ENCODE assay signal across 8 cellular contexts in genomic region chr15:63610209-63610841, GRCh38. TPM values are rescaled to one million over a fixed set of nuclear protein-coding genes. Genes with fewer than 3 reads are reported as not detected.
DNase-seq lines count a peak whose midpoint lies in the region; ATAC-seq and TF ChIP-seq lines count a peak whose summit lies in the region.

No MANE protein-coding gene starts in this region.

- H3K36me3 ChIP-seq in MM.1S (replicated peaks; ENCODE audit: insufficient read depth, low read length): no peaks in the 10 kb centered on the region; the same call in 1 of the 2 replicates
- no peaks in the 10 kb centered on the region; the same call in 1 of the 2 replicates for H3K36me3 ChIP-seq in SJCRH30
- H3K36me3 ChIP-seq in tibial nerve: peaks cover 0 to 82% (median 0%) of the 10 kb centered on the region in 3 donors

- H3K4me1 ChIP-seq in MM.1S (ENCODE audit: low read length): peaks cover 9% of the 10 kb centered on the region
- peaks cover 19% of the 10 kb centered on the region for H3K4me1 ChIP-seq in SJCRH30
- peaks cover 0 to 32% (median 14%) of the 10 kb centered on the region in 4 donors for H3K4me1 ChIP-seq in tibial nerve

- peak overlapping the region; percentile 12; the same call in 1 of the 2 replicates for H3K4me2 ChIP-seq in MM.1S (ENCODE audit: low read depth, low read length)

- DNase-seq in COLO829 (ENCODE audit: low spot score): peak; percentile 63
- DNase-seq in MM.1S: peak; percentile 90
- DNase-seq in SJCRH30: peak; percentile 86 to 96
- DNase-seq in globus pallidus (ENCODE audit: low spot score): peak; percentile 88
- DNase-seq in osteocyte (ENCODE audit: extremely low spot score, unreplicated experiment): peak; percentile 83
- peak; percentile 67 to 80 for DNase-seq in tibial nerve (ENCODE audit: low spot score in 2 of 2)

- peaks cover 7% of the 10 kb centered on the region for H3K36me3 Mint-ChIP-seq in activated naive CD4-positive, alpha-beta T cell treated with anti-CD3 and anti-CD28 coated beads, Interleukin-2, amount 50 U/mL, for 24 hours
- H3K36me3 Mint-ChIP-seq in osteocyte (ENCODE audit: unreplicated experiment): peaks cover 33% of the 10 kb centered on the region

- no peaks in the 10 kb centered on the region for H3K27me3 ChIP-seq in MM.1S (replicated peaks; ENCODE audit: insufficient read depth, low read length)
- no peaks in the 10 kb centered on the region for H3K27me3 ChIP-seq in SJCRH30
- no peaks in the 10 kb centered on the region for H3K27me3 ChIP-seq in tibial nerve

- 1 to 2% methylated on average over 6 of the region's 6 CpGs for WGBS in tibial nerve, 2 donors

- TF ChIP-seq EP300 in tibial nerve (IDR thresholded peaks at IDR 0.05): peak in 1 of 2 donors; percentile 12

- H3K9me2 ChIP-seq in MM.1S (replicated peaks; ENCODE audit: insufficient read depth, low read length): no peaks in the 10 kb centered on the region

- H4K20me1 ChIP-seq in MM.1S (ENCODE audit: insufficient read depth, low read length): no peaks in the 10 kb centered on the region

- H3K9me3 Mint-ChIP-seq in activated naive CD4-positive, alpha-beta T cell treated with anti-CD3 and anti-CD28 coated beads, Interleukin-2, amount 50 U/mL, for 24 hours: no peaks in the 10 kb centered on the region
- H3K9me3 Mint-ChIP-seq in osteocyte (ENCODE audit: unreplicated experiment): no peaks in the 10 kb centered on the region

- H2AFZ ChIP-seq in MM.1S (ENCODE audit: low read length): peak overlapping the region; percentile 9; the same call in 1 of the 2 replicates

- TF ChIP-seq POLR2A in tibial nerve (IDR thresholded peaks at IDR 0.05): no peak

- H3K79me2 ChIP-seq in MM.1S (ENCODE audit: low read length): no peaks in the 10 kb centered on the region

- peaks cover 35% of the 10 kb centered on the region for H3K4me1 Mint-ChIP-seq in activated naive CD4-positive, alpha-beta T cell treated with anti-CD3 and anti-CD28 coated beads, Interleukin-2, amount 50 U/mL, for 24 hours
- H3K4me1 Mint-ChIP-seq in osteocyte (ENCODE audit: unreplicated experiment): peaks cover 18% of the 10 kb centered on the region

- H3K9me3 ChIP-seq in MM.1S (replicated peaks; ENCODE audit: insufficient read depth, low read length) (no peaks in the 10 kb centered on the region), SJCRH30 (replicated peaks) (no peaks in the 10 kb centered on the region), tibial nerve (no peaks in the 10 kb centered on the region)

- peak; percentile 86 for TF ChIP-seq CTCF in MM.1S (IDR thresholded peaks at IDR 0.05; ENCODE audit: low read length)
- peak; percentile 75 for TF ChIP-seq CTCF in osteocyte (IDR thresholded peaks at IDR 0.05)
- TF ChIP-seq CTCF in tibial nerve (IDR thresholded peaks at IDR 0.05): peak; percentile 66 to 79 (median 68)

- H3K9ac ChIP-seq in MM.1S (ENCODE audit: low read length): peak overlapping the region; percentile 3; the same call in 1 of the 2 replicates

- H3K4me3 ChIP-seq in MM.1S (ENCODE audit: low read length) (no peak overlapping the region), SJCRH30 (no peak overlapping the region), tibial nerve (no peak overlapping the region)

- peak; percentile 69 for ATAC-seq in GM21447 (IDR thresholded peaks at IDR 0.05; ENCODE audit: unreplicated experiment)

- H3K27me3 Mint-ChIP-seq in activated naive CD4-positive, alpha-beta T cell treated with anti-CD3 and anti-CD28 coated beads, Interleukin-2, amount 50 U/mL, for 24 hours: no peaks in the 10 kb centered on the region
- H3K27me3 Mint-ChIP-seq in osteocyte (ENCODE audit: unreplicated experiment): no peaks in the 10 kb centered on the region

- H3F3A ChIP-seq in MM.1S (ENCODE audit: insufficient read depth, low read length): peaks cover 8% of the 10 kb centered on the region; the same call in 1 of the 2 replicates

- H3K27ac ChIP-seq in MM.1S (ENCODE audit: low read length) (peak overlapping the region; percentile 53; the same call in 1 of the 2 replicates), SJCRH30 (peak overlapping the region; percentile 74), tibial nerve (peak overlapping the region in 3 of 4 donors; percentile 60 to 80 (median 63))

- H3K27ac Mint-ChIP-seq in activated naive CD4-positive, alpha-beta T cell treated with anti-CD3 and anti-CD28 coated beads, Interleukin-2, amount 50 U/mL, for 24 hours: peak overlapping the region; percentile 93
- H3K27ac Mint-ChIP-seq in osteocyte (ENCODE audit: unreplicated experiment): peak overlapping the region; percentile 79

- H3K4me3 Mint-ChIP-seq in activated naive CD4-positive, alpha-beta T cell treated with anti-CD3 and anti-CD28 coated beads, Interleukin-2, amount 50 U/mL, for 24 hours: no peak overlapping the region
- no peak overlapping the region for H3K4me3 Mint-ChIP-seq in osteocyte (ENCODE audit: unreplicated experiment)

RNA-seq across cellular contexts. Expression of gene FBXL22, which starts 13.1 kb away (rescaled TPM):
- 0.10 and 0.34 TPM in 2 replicates for total RNA-seq in SJCRH30 (2014; rRNA removed; shearing (Covaris generic))
- total RNA-seq in osteocyte: 0.48 and 0.52 TPM in 2 replicates
- 1 to 10 TPM in 2 of 4 donors, under 1 TPM in 1, not detected in 1; 0.63 to 2.8 (median 2.7) TPM for total RNA-seq in tibial nerve
